In the genomic region with DNA sequence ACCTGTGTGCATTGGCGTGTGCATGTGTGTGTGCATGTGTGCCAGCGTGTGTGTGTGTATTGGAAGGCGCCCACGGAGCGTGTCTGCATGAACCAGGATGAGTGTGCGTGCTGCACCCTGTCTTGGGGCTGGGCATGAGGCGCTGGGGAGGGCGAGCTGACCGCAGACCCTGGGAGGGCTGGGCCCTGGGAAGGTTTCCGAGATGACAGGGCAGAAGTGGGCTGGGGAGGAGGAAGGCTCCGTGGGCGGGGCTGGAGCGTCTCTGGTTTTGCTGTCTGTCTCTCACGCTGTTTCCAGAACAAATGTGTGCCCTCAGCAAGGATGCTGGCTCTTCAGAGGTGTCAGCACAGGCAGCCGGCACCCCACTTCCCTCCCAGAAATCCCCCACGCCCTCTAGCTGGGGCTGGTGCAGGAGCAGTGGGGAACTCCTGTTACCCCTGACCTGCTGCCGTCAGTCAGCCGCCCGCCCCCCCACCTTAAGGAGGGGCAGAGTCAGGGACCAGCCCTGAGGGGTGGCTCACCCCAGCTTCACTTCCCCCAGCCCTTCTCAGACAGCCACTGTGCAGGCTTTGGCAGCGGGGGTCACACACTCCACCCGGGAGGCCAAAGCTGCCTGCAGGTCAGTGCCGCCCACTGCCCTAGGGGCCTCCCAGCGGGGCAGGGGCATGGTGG, we compare ENCODE assay signal across 8 cellular contexts. TPM values are rescaled to one million over a fixed set of nuclear protein-coding genes. Genes with fewer than 3 reads are reported as not detected.
A peak's percentile ranks its signal among the peaks of the same experiment; 100 is the strongest.
DNase-seq lines count a peak whose midpoint lies in the region; ATAC-seq and TF ChIP-seq lines count a peak whose summit lies in the region.

A gene with protein sequence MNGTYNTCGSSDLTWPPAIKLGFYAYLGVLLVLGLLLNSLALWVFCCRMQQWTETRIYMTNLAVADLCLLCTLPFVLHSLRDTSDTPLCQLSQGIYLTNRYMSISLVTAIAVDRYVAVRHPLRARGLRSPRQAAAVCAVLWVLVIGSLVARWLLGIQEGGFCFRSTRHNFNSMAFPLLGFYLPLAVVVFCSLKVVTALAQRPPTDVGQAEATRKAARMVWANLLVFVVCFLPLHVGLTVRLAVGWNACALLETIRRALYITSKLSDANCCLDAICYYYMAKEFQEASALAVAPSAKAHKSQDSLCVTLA (plus strand): TSS at position 531 of the 672 bp plus-strand sequence. CDS start 4,473 bp downstream, outside the sequence.

- H2AFZ ChIP-seq in smooth muscle cell (ENCODE audit: low read depth): no peak within 1 kb of the TSS

- H3K9me3 ChIP-seq in CD4-positive, alpha-beta memory T cell (ENCODE audit: control insufficient read depth in 1 of 2, low read length in 2 of 2): no peaks in the 10 kb centered on the region
- H3K9me3 ChIP-seq in smooth muscle cell (replicated peaks; ENCODE audit: low read depth): no peaks in the 10 kb centered on the region

- intact Hi-C loops in CD4-positive, alpha-beta memory T cell (cut with micrococcal nuclease): no loop called here

- no peaks in the 10 kb centered on the region for H3K27me3 ChIP-seq in CD4-positive, alpha-beta memory T cell (ENCODE audit: insufficient read depth, low read length)
- no peaks in the 10 kb centered on the region for H3K27me3 ChIP-seq in smooth muscle cell (ENCODE audit: low read depth)

- 67% methylated on average over 16 of the region's 23 CpGs for WGBS in smooth muscle cell (ENCODE audit: low lambda C conversion rate)

- H3K36me3 Mint-ChIP-seq in CD4-positive, alpha-beta memory T cell: peaks cover 0 to 2% of the 10 kb centered on the region in 2 donors

- no peaks in the 10 kb centered on the region for H3K9me3 Mint-ChIP-seq in CD4-positive, alpha-beta memory T cell

- CTCF ChIA-PET in CD4-positive, alpha-beta memory T cell (lab: Charles Lee; ENCODE audit: partially characterized antibody): interaction anchor here (1.2 to 1.5 kb wide), 2 partner anchors 39 to 111 kb away, joined by 4 to 5 read pairs; no protein-coding TSS in a partner anchor

- POLR2A ChIA-PET in CD4-positive, alpha-beta memory T cell (lab: Charles Lee; ENCODE audit: partially characterized antibody): interaction anchor here (0.8 to 7.4 kb wide), 5 partner anchors 38 to 64 kb away, joined by 3 to 69 read pairs (median 4); partner anchors contain the start of gene CAPN10

- no peak for ATAC-seq in HG03460 (IDR thresholded peaks at IDR 0.05; ENCODE audit: unreplicated experiment)

- no peaks in the 10 kb centered on the region for H3K36me3 ChIP-seq in CD4-positive, alpha-beta memory T cell (ENCODE audit: insufficient read depth, low read length)
- H3K36me3 ChIP-seq in smooth muscle cell (ENCODE audit: low read depth): no peaks in the 10 kb centered on the region

- H3K27ac Mint-ChIP-seq in CD4-positive, alpha-beta memory T cell: peak within 1 kb of the TSS; percentile 90 to 96 (median 95)

- H3K27ac ChIP-seq in CD4-positive, alpha-beta memory T cell (ENCODE audit: low read depth, low read length): peak within 1 kb of the TSS; percentile 81
- H3K27ac ChIP-seq in smooth muscle cell (ENCODE audit: low read depth): no peak within 1 kb of the TSS

- H3F3A ChIP-seq in smooth muscle cell (ENCODE audit: low read depth): no peaks in the 10 kb centered on the region

- H3K79me2 ChIP-seq in smooth muscle cell (ENCODE audit: low read depth): no peaks in the 10 kb centered on the region

- peak; percentile 74 to 96 (median 80) for DNase-seq in CD4-positive, alpha-beta memory T cell
- DNase-seq in Kasumi-1 (lab: John Stamatoyannopoulos, UW) (peak; percentile 8 to 9), fibroblast of mammary gland (ENCODE audit: low read depth) (peak; percentile 75), smooth muscle cell (lab: John Stamatoyannopoulos, UW; ENCODE audit: unreplicated experiment) (peak; percentile 35), DMS153 treated with DMSO at 0.1 percent for 48 hours (lab: John Stamatoyannopoulos, UW; ENCODE audit: unreplicated experiment) (no peak), NCI-H146 treated with DMSO at 0.1 percent for 48 hours (lab: John Stamatoyannopoulos, UW; ENCODE audit: unreplicated experiment) (no peak)
- DNase-seq in activated CD8-positive, alpha-beta memory T cell treated with anti-CD3 and anti-CD28 coated beads for 24 hours: peak; percentile 90

- H3K4me3 Mint-ChIP-seq in CD4-positive, alpha-beta memory T cell: peak within 1 kb of the TSS; percentile 61 to 79 (median 68)

- no peaks in the 10 kb centered on the region for H4K20me1 ChIP-seq in smooth muscle cell (ENCODE audit: low read depth)

- H3K4me1 ChIP-seq in CD4-positive, alpha-beta memory T cell (ENCODE audit: insufficient read depth, low read length): peaks cover 88% of the 10 kb centered on the region
- H3K4me1 ChIP-seq in smooth muscle cell (ENCODE audit: low read depth): no peaks in the 10 kb centered on the region

- H3K27me3 Mint-ChIP-seq in CD4-positive, alpha-beta memory T cell: no peaks in the 10 kb centered on the region

- H3K4me3 ChIP-seq in CD4-positive, alpha-beta memory T cell (ENCODE audit: low read length in 2 of 2): no peak within 1 kb of the TSS
- no peak within 1 kb of the TSS for H3K4me3 ChIP-seq in fibroblast of mammary gland (ENCODE audit: control insufficient read depth, low read depth, low read length)
- H3K4me3 ChIP-seq in smooth muscle cell: no peak within 1 kb of the TSS

- TF ChIP-seq CTCF in fibroblast of mammary gland (conservative IDR thresholded peaks at IDR 0.05; ENCODE audit: control insufficient read depth, insufficient read depth, low read depth, low read length): no peak
- TF ChIP-seq CTCF in smooth muscle cell (IDR thresholded peaks at IDR 0.05; ENCODE audit: borderline replicate concordance, insufficient read depth, poor library complexity, severe bottlenecking): no peak

- peak within 1 kb of the TSS; percentile 67 for H3K4me2 ChIP-seq in smooth muscle cell

- peaks cover 34 to 70% (median 44%) of the 10 kb centered on the region in 4 donors for H3K4me1 Mint-ChIP-seq in CD4-positive, alpha-beta memory T cell

- no peak within 1 kb of the TSS for H3K9ac ChIP-seq in smooth muscle cell (ENCODE audit: low read depth)

RNA-seq across cellular contexts. Expression of the gene that starts here (rescaled TPM):
- total RNA-seq in CD4-positive, alpha-beta memory T cell: 1 to 10 TPM; 6.3 to 6.8 TPM
- 1 to 10 TPM in 1 of 2 donors, under 1 TPM in 1; 0.71 to 1.3 TPM for polyA plus RNA-seq in CD4-positive, alpha-beta memory T cell
- total RNA-seq in smooth muscle cell: 1.2 and 1.3 TPM in 2 replicates
- polyA plus RNA-seq in smooth muscle cell: 1.4 and 2.1 TPM in 2 replicates

Comparison
In these comparisons a context has a peak if more than half of its experiments do, and no peak if none do; other contexts are left out.
1. DNase-seq: peak in CD4-positive, alpha-beta memory T cell (5 of 5), Kasumi-1 (2 of 2), activated CD8-positive, alpha-beta memory T cell treated with anti-CD3 and anti-CD28 coated beads for 24 hours (single experiment), fibroblast of mammary gland (single experiment) and smooth muscle cell (single experiment); none in DMS153 treated with DMSO at 0.1 percent for 48 hours (single experiment) and NCI-H146 treated with DMSO at 0.1 percent for 48 hours (single experiment).